22 cellular contexts compared by ENCODE assay signal in genomic region chr1:8468751-8469150, GRCh38.
"Had no signal": no experiment of that assay in that cellular context is flagged by ENCODE, and none has a peak within 500 bp of the region (broad histone marks: within the 10 kb centered on the region; RNA-seq: fewer than 3 reads in every experiment).

No MANE protein-coding gene starts in this region.

- H3K27ac ChIP-seq: RWPE1 had no signal

- ATAC-seq: Panc1, PC-3 had no signal

- DNase-seq: IMR-90, Karpas-422, KG1, MG63, NCI-H1092 treated with DMSO at 0.1 percent for 48 hours, NCI-H1436, NCI-H187, NCI-H2029, NCI-H2081 treated with DMSO at 0.1 percent for 48 hours, NCI-H2171, NCI-H226, NCI-H446, NCI-H510A, NCI-H524 treated with DMSO at 0.1 percent for 48 hours, NCI-H69, NCI-H774, PC-3, SHP77, SK-N-SH, SW 1271 had no signal

- H3K9me3 ChIP-seq: MG63, SK-N-SH had no signal

- H3K27me3 ChIP-seq: MG63 had no signal

- H3K9ac ChIP-seq: SK-N-SH had no signal

- H3K4me3 ChIP-seq: MG63 had no signal
